8 cellular contexts compared by ENCODE assay signal in genomic region chr16:4765511-4766474, GRCh38. TPM values are rescaled to one million over a fixed set of nuclear protein-coding genes. Genes with fewer than 3 reads are reported as not detected.
DNase-seq lines count a peak whose midpoint lies in the region; ATAC-seq, FAIRE-seq and TF ChIP-seq lines count a peak whose summit lies in the region.

No MANE protein-coding gene starts in this region.

- H2BK5ac ChIP-seq in H1 (ENCODE audit: low read depth, low read length): no peak overlapping the region

- peaks cover 0 to 15% of the 10 kb centered on the region in 2 experiments; a peak in 2 of 4 replicates for H3K79me2 ChIP-seq in H1 (ENCODE audit: control insufficient read depth in 1 of 2, insufficient read depth in 2 of 2, low read length in 2 of 2)

- H2BK15ac ChIP-seq in H1 (ENCODE audit: low read length): no peak overlapping the region

- no peaks in the 10 kb centered on the region for H3K27me3 Mint-ChIP-seq in CD4-positive, CD25-positive, alpha-beta regulatory T cell
- H3K27me3 Mint-ChIP-seq in neural crest cell (ENCODE audit: low read depth): no peaks in the 10 kb centered on the region

- peak overlapping the region; percentile 88 to 97 (median 92) for H3K4me3 Mint-ChIP-seq in CD4-positive, CD25-positive, alpha-beta regulatory T cell
- peak overlapping the region; percentile 92 for H3K4me3 Mint-ChIP-seq in neural crest cell

- ATAC-seq in CD4-positive, CD25-positive, alpha-beta regulatory T cell (ENCODE audit: low read depth in 2 of 2): no peak
- ATAC-seq in HG03439 (IDR thresholded peaks at IDR 0.05; ENCODE audit: unreplicated experiment): no peak
- ATAC-seq in HG03280 (IDR thresholded peaks at IDR 0.05; ENCODE audit: unreplicated experiment): no peak

- no peak overlapping the region for H3K4ac ChIP-seq in H1 (replicated peaks; ENCODE audit: insufficient read length, low read depth, low read length)

- H3K14ac ChIP-seq in H1 (ENCODE audit: insufficient read length): no peak overlapping the region

- no peak overlapping the region for H3K18ac ChIP-seq in H1 (ENCODE audit: extremely low read depth, low read length)

- H3K56ac ChIP-seq in H1 (replicated peaks; ENCODE audit: insufficient read length, low read depth, low read length): no peak overlapping the region

- H2AFZ ChIP-seq in H1 (ENCODE audit: low read length): no peak overlapping the region

- no peak overlapping the region for H4K5ac ChIP-seq in H1 (ENCODE audit: insufficient read length, low read depth, low read length)

- H3K27me3 ChIP-seq in CD4-positive, CD25-positive, alpha-beta regulatory T cell (ENCODE audit: control insufficient read depth, insufficient read depth, low read length): no peaks in the 10 kb centered on the region
- H3K27me3 ChIP-seq in NT2/D1 (ENCODE audit: insufficient read depth, insufficient read length): no peaks in the 10 kb centered on the region
- H3K27me3 ChIP-seq in H1 (replicated peaks in 1 of 4; ENCODE audit: control insufficient read depth in 3 of 4, extremely low read depth in 1 of 4, insufficient read depth in 3 of 4, low read length in 3 of 4): no peaks in the 10 kb centered on the region

- H4K20me1 ChIP-seq in H1 (replicated peaks in 1 of 2; ENCODE audit: control insufficient read depth in 1 of 2, insufficient read depth in 2 of 2, low read length in 2 of 2): peaks cover 2 to 7% of the 10 kb centered on the region in 2 experiments

- TF ChIP-seq RAD21 in H1 (IDR thresholded peaks at IDR 0.05 in 1 of 2, conservative IDR thresholded peaks at IDR 0.05 in 1 of 2; ENCODE audit: low read depth in 2 of 2, low read length in 2 of 2): no peak

- H3K4me1 ChIP-seq in CD4-positive, CD25-positive, alpha-beta regulatory T cell (ENCODE audit: control insufficient read depth, insufficient read depth, low read length, poor library complexity, severe bottlenecking): peaks cover 28% of the 10 kb centered on the region
- H3K4me1 ChIP-seq in NT2/D1 (ENCODE audit: insufficient read depth, insufficient read length) (peaks cover 13% of the 10 kb centered on the region), H1 (replicated peaks in 1 of 4; ENCODE audit: control insufficient read depth in 3 of 4, insufficient read depth in 4 of 4, low read length in 3 of 4) (peaks cover 0 to 3% (median 1%) of the 10 kb centered on the region in 4 experiments; a peak in 2 of 7 replicates)

- DNase-seq in CD4-positive, CD25-positive, alpha-beta regulatory T cell: no peak
- DNase-seq in NT2/D1 (ENCODE audit: low read depth, low spot score) (no peak), H1 (ENCODE audit: low read depth in 1 of 2, low spot score in 2 of 2) (no peak), neural crest cell (ENCODE audit: low read depth, low spot score) (no peak), amygdala (lab: John Stamatoyannopoulos, UW) (no peak), amniotic stem cell (lab: John Stamatoyannopoulos, UW) (no peak)

- H4K8ac ChIP-seq in H1 (ENCODE audit: extremely low read depth, insufficient read depth, low read length): no peak overlapping the region; the same call in 1 of the 2 replicates

- no peak overlapping the region for H2BK12ac ChIP-seq in H1 (ENCODE audit: low read depth, low read length)

- no peak for TF ChIP-seq POLR2A in H1 (IDR thresholded peaks at IDR 0.05; ENCODE audit: control extremely low read depth in 1 of 2, low read depth in 2 of 2, low read length in 2 of 2)

- peaks cover 13% of the 10 kb centered on the region for H3K23me2 ChIP-seq in H1 (ENCODE audit: low read depth, low read length)

- H3K23ac ChIP-seq in H1 (ENCODE audit: insufficient read length): no peak overlapping the region

- H2BK120ac ChIP-seq in H1 (replicated peaks; ENCODE audit: low read depth, low read length): no peak overlapping the region

- H3K36me3 ChIP-seq in CD4-positive, CD25-positive, alpha-beta regulatory T cell (ENCODE audit: control insufficient read depth, insufficient read depth, low read length): peaks cover 19% of the 10 kb centered on the region
- H3K36me3 ChIP-seq in NT2/D1 (ENCODE audit: insufficient read depth, insufficient read length, low read length): peaks cover 47% of the 10 kb centered on the region
- peaks cover 3 to 9% (median 5%) of the 10 kb centered on the region in 4 experiments; a peak in 6 of 8 replicates for H3K36me3 ChIP-seq in H1 (ENCODE audit: control insufficient read depth in 2 of 4, insufficient read depth in 4 of 4, low read length in 3 of 4)

- TF ChIP-seq CTCF in H1 (IDR thresholded peaks at IDR 0.05; ENCODE audit: control extremely low read depth in 1 of 3, insufficient read depth in 1 of 3, low read depth in 1 of 3, low read length in 3 of 3) (no peak), neural crest cell (conservative IDR thresholded peaks at IDR 0.05) (no peak)

- H3K9me3 ChIP-seq in CD4-positive, CD25-positive, alpha-beta regulatory T cell (ENCODE audit: control insufficient read depth in 2 of 2, low read length in 2 of 2): no peaks in the 10 kb centered on the region
- H3K9me3 ChIP-seq in NT2/D1 (ENCODE audit: insufficient read depth, low read length) (no peaks in the 10 kb centered on the region), H1 (ENCODE audit: insufficient read depth in 2 of 2, low read depth in 1 of 2, low read length in 1 of 2) (no peaks in the 10 kb centered on the region)

- H3K9ac ChIP-seq in NT2/D1 (ENCODE audit: insufficient read length, low read depth): peak overlapping the region; percentile 98
- peak overlapping the region in 2 of 4 experiments; percentile 15 to 62; a peak in 3 of 7 replicates for H3K9ac ChIP-seq in H1 (replicated peaks in 1 of 4; ENCODE audit: extremely low read depth in 1 of 4, low read depth in 3 of 4, low read length in 3 of 4)

- CTCF ChIA-PET in H1 (lab: Charles Lee; ENCODE audit: partially characterized antibody): interaction anchor here (0.6 to 1.6 kb wide), 6 partner anchors 20 to 190 kb away, joined by 3 to 5 read pairs (median 4); partner anchors contain the start of genes ANKS3 and DNAAF8

- peak overlapping the region; percentile 65 to 68 for H3K4me2 ChIP-seq in H1 (ENCODE audit: insufficient read depth in 1 of 2, low read depth in 2 of 2, low read length in 2 of 2)

- H3K27ac Mint-ChIP-seq in CD4-positive, CD25-positive, alpha-beta regulatory T cell: peak overlapping the region; percentile 95
- peak overlapping the region; percentile 64 for H3K27ac Mint-ChIP-seq in neural crest cell (ENCODE audit: unreplicated experiment)

- no peak for TF ChIP-seq EP300 in H1 (IDR thresholded peaks at IDR 0.05; ENCODE audit: borderline replicate concordance in 1 of 2, low read depth in 2 of 2, low read length in 2 of 2)

- no peak overlapping the region for H4K91ac ChIP-seq in H1 (replicated peaks; ENCODE audit: insufficient read length, low read length)

- H3K79me1 ChIP-seq in H1 (ENCODE audit: low read depth, low read length): peaks cover 5% of the 10 kb centered on the region; the same call in 1 of the 2 replicates

- POLR2A ChIA-PET in H1 (lab: Charles Lee; ENCODE audit: partially characterized antibody): interaction anchor here (0.7 to 1.5 kb wide), 7 partner anchors 11 to 35 kb away, joined by 3 to 7 read pairs (median 3); partner anchors contain the start of genes ANKS3 and DNAAF8

- peaks cover 0 to 2% (median 0%) of the 10 kb centered on the region in 7 donors for H3K9me3 Mint-ChIP-seq in CD4-positive, CD25-positive, alpha-beta regulatory T cell
- H3K9me3 Mint-ChIP-seq in neural crest cell: no peaks in the 10 kb centered on the region

- peak overlapping the region; percentile 57 for H3K27ac ChIP-seq in CD4-positive, CD25-positive, alpha-beta regulatory T cell (ENCODE audit: insufficient read depth, low read length, poor library complexity, severe bottlenecking)
- no peak overlapping the region for H3K27ac ChIP-seq in H1 (ENCODE audit: low read depth, low read length)

- peaks cover 5% of the 10 kb centered on the region for H3K36me3 Mint-ChIP-seq in CD4-positive, CD25-positive, alpha-beta regulatory T cell
- H3K36me3 Mint-ChIP-seq in neural crest cell (ENCODE audit: low read depth): no peaks in the 10 kb centered on the region

- FAIRE-seq in H1 (lab: Jason Lieb, UNC): no peak

- H3K4me1 Mint-ChIP-seq in CD4-positive, CD25-positive, alpha-beta regulatory T cell: peaks cover 11 to 49% (median 25%) of the 10 kb centered on the region in 4 donors
- H3K4me1 Mint-ChIP-seq in neural crest cell: peaks cover 28% of the 10 kb centered on the region

- H2AK5ac ChIP-seq in H1 (ENCODE audit: low read depth, low read length): no peak overlapping the region

- peak overlapping the region; percentile 74 for H3K4me3 ChIP-seq in CD4-positive, CD25-positive, alpha-beta regulatory T cell (ENCODE audit: low read depth, low read length)
- H3K4me3 ChIP-seq in NT2/D1 (ENCODE audit: insufficient read length, low read depth) (peak overlapping the region; percentile 94), H1 (ENCODE audit: extremely low read depth in 1 of 4, insufficient read depth in 2 of 4, low read depth in 3 of 4, low read length in 4 of 4) (peak overlapping the region; percentile 75 to 99 (median 86); a peak in 6 of 8 replicates)

- no peak overlapping the region for H2BK20ac ChIP-seq in H1 (ENCODE audit: low read length)

- WGBS in H1 (ENCODE audit: extremely low coverage in 1 of 2, insufficient coverage in 1 of 2, insufficient read length in 1 of 2, insufficient replicate concordance in 2 of 2, low coverage in 1 of 2, low lambda C conversion rate in 2 of 2, missing lambda C conversion rate in 1 of 2), 2 experiments: 86% methylated on average over 22 of the region's 26 CpGs; no CpG with 5 or more reads in 1 of the 2 experiments

RNA-seq across cellular contexts. Expression of gene ZNF500, which starts 1.2 kb away (rescaled TPM):
- 12.3 TPM for total RNA-seq in CD4-positive, CD25-positive, alpha-beta regulatory T cell
- 10 to 100 TPM in 2 of 4 donors, 1 to 10 TPM in 2; 4.5 to 16.9 (median 12.1) TPM for polyA plus RNA-seq in CD4-positive, CD25-positive, alpha-beta regulatory T cell
- total RNA-seq in H1 (2021; fragmentation: NEBNext Ultra II Directional; extraction: Animal tissue kit (Norgen Biotek cat#: 25700)): 10.4 and 13.4 TPM in 2 replicates
- polyA plus RNA-seq in H1 (2011; rRNA removed): 10.3 and 11.8 TPM in 2 replicates
- polyA plus RNA-seq in H1 (2011; cell fraction: cytosol; rRNA removed): 9.9 TPM
- polyA plus RNA-seq in H1 (2011; cell fraction: nucleus; rRNA removed): 12.8 TPM
- polyA plus RNA-seq in H1 (2012, experiment 1 of 2): 4.6 to 9.2 TPM (median 7.7 TPM) in 4 replicates
- polyA plus RNA-seq in H1 (2012, experiment 2 of 2): 7.0 TPM
- polyA plus RNA-seq in H1 (2013, experiment 1 of 2): 5.9 TPM
- 5.5 TPM for polyA plus RNA-seq in H1 (2013, experiment 2 of 2)
- 8.3 and 9.7 TPM in 2 replicates for polyA minus RNA-seq in H1 (2011; rRNA and poly(A)+ RNA removed)
- polyA minus RNA-seq in H1 (2011; cell fraction: cytosol; rRNA and poly(A)+ RNA removed): 8.7 TPM
- polyA minus RNA-seq in H1 (2011; cell fraction: nucleus; rRNA and poly(A)+ RNA removed): 12.6 TPM
- total RNA-seq in neural crest cell: 17.6 and 21.1 TPM in 2 replicates

RNA-seq across cellular contexts. Expression of gene SEPTIN12, which starts 22.4 kb away (rescaled TPM):
- total RNA-seq in CD4-positive, CD25-positive, alpha-beta regulatory T cell: 0.27 TPM
- not detected for polyA plus RNA-seq in CD4-positive, CD25-positive, alpha-beta regulatory T cell
- total RNA-seq in H1 (2021; fragmentation: NEBNext Ultra II Directional; extraction: Animal tissue kit (Norgen Biotek cat#: 25700)): not detected in 2 replicates
- 0.08 and 0.24 TPM in 2 replicates for polyA plus RNA-seq in H1 (2011; rRNA removed)
- 0.27 TPM for polyA plus RNA-seq in H1 (2011; cell fraction: cytosol; rRNA removed)
- polyA plus RNA-seq in H1 (2011; cell fraction: nucleus; rRNA removed): 1.8 TPM
- polyA plus RNA-seq in H1 (2012, experiment 1 of 2): 0.31 TPM in 1 of 4 replicates, not detected in the others
- polyA plus RNA-seq in H1 (2012, experiment 2 of 2): not detected
- 0.39 TPM for polyA plus RNA-seq in H1 (2013, experiment 1 of 2)
- 0.31 TPM for polyA plus RNA-seq in H1 (2013, experiment 2 of 2)
- polyA minus RNA-seq in H1 (2011; rRNA and poly(A)+ RNA removed): not detected in 2 replicates
- polyA minus RNA-seq in H1 (2011; cell fraction: cytosol; rRNA and poly(A)+ RNA removed): not detected
- not detected for polyA minus RNA-seq in H1 (2011; cell fraction: nucleus; rRNA and poly(A)+ RNA removed)
- 0.65 TPM in 1 of 2 replicates, not detected in the other for total RNA-seq in neural crest cell

RNA-seq across cellular contexts. Expression of gene SMIM22, which starts 29.4 kb away (rescaled TPM):
- total RNA-seq in CD4-positive, CD25-positive, alpha-beta regulatory T cell: not detected
- polyA plus RNA-seq in CD4-positive, CD25-positive, alpha-beta regulatory T cell: not detected
- not detected in 2 replicates for total RNA-seq in H1 (2021; fragmentation: NEBNext Ultra II Directional; extraction: Animal tissue kit (Norgen Biotek cat#: 25700))
- not detected in 2 replicates for polyA plus RNA-seq in H1 (2011; rRNA removed)
- polyA plus RNA-seq in H1 (2011; cell fraction: cytosol; rRNA removed): not detected
- 0.73 TPM for polyA plus RNA-seq in H1 (2011; cell fraction: nucleus; rRNA removed)
- polyA plus RNA-seq in H1 (2012, experiment 1 of 2): 0.84 to 1.9 TPM (median 1.3 TPM) in 3 of 4 replicates, not detected in the other
- 7.6 TPM for polyA plus RNA-seq in H1 (2012, experiment 2 of 2)
- polyA plus RNA-seq in H1 (2013, experiment 1 of 2): 1.1 TPM
- 0.53 TPM for polyA plus RNA-seq in H1 (2013, experiment 2 of 2)
- polyA minus RNA-seq in H1 (2011; rRNA and poly(A)+ RNA removed): not detected in 2 replicates
- polyA minus RNA-seq in H1 (2011; cell fraction: cytosol; rRNA and poly(A)+ RNA removed): not detected
- not detected for polyA minus RNA-seq in H1 (2011; cell fraction: nucleus; rRNA and poly(A)+ RNA removed)
- not detected in 2 replicates for total RNA-seq in neural crest cell

RNA-seq across cellular contexts. Expression of gene DNAAF8, which starts 31.5 kb away (rescaled TPM):
- total RNA-seq in CD4-positive, CD25-positive, alpha-beta regulatory T cell: not detected
- under 1 TPM in 1 of 4 donors, not detected in 3; 0.06 TPM for polyA plus RNA-seq in CD4-positive, CD25-positive, alpha-beta regulatory T cell
- 0.17 TPM in 1 of 2 replicates, not detected in the other for total RNA-seq in H1 (2021; fragmentation: NEBNext Ultra II Directional; extraction: Animal tissue kit (Norgen Biotek cat#: 25700))
- 0.39 and 0.58 TPM in 2 replicates for polyA plus RNA-seq in H1 (2011; rRNA removed)
- 0.35 TPM for polyA plus RNA-seq in H1 (2011; cell fraction: cytosol; rRNA removed)
- polyA plus RNA-seq in H1 (2011; cell fraction: nucleus; rRNA removed): 0.58 TPM
- 0.13 to 0.75 TPM (median 0.35 TPM) in 4 replicates for polyA plus RNA-seq in H1 (2012, experiment 1 of 2)
- 0.25 TPM for polyA plus RNA-seq in H1 (2012, experiment 2 of 2)
- 0.24 TPM for polyA plus RNA-seq in H1 (2013, experiment 1 of 2)
- 0.15 TPM for polyA plus RNA-seq in H1 (2013, experiment 2 of 2)
- 0.28 TPM in 1 of 2 replicates, not detected in the other for polyA minus RNA-seq in H1 (2011; rRNA and poly(A)+ RNA removed)
- polyA minus RNA-seq in H1 (2011; cell fraction: cytosol; rRNA and poly(A)+ RNA removed): not detected
- polyA minus RNA-seq in H1 (2011; cell fraction: nucleus; rRNA and poly(A)+ RNA removed): 0.50 TPM
- 0.68 and 0.96 TPM in 2 replicates for total RNA-seq in neural crest cell

RNA-seq across cellular contexts. Expression of gene ANKS3, which starts 31.7 kb away (rescaled TPM):
- total RNA-seq in CD4-positive, CD25-positive, alpha-beta regulatory T cell: 20.4 TPM
- polyA plus RNA-seq in CD4-positive, CD25-positive, alpha-beta regulatory T cell: 1 to 10 TPM; 1.4 to 4.0 (median 2.5) TPM
- 23.9 and 27.5 TPM in 2 replicates for total RNA-seq in H1 (2021; fragmentation: NEBNext Ultra II Directional; extraction: Animal tissue kit (Norgen Biotek cat#: 25700))
- 15.5 and 23.9 TPM in 2 replicates for polyA plus RNA-seq in H1 (2011; rRNA removed)
- polyA plus RNA-seq in H1 (2011; cell fraction: cytosol; rRNA removed): 25.6 TPM
- 58.7 TPM for polyA plus RNA-seq in H1 (2011; cell fraction: nucleus; rRNA removed)
- polyA plus RNA-seq in H1 (2012, experiment 1 of 2): 14.0 to 22.5 TPM (median 21.4 TPM) in 4 replicates
- polyA plus RNA-seq in H1 (2012, experiment 2 of 2): 9.9 TPM
- polyA plus RNA-seq in H1 (2013, experiment 1 of 2): 12.8 TPM
- polyA plus RNA-seq in H1 (2013, experiment 2 of 2): 10.2 TPM
- 23.7 and 24.2 TPM in 2 replicates for polyA minus RNA-seq in H1 (2011; rRNA and poly(A)+ RNA removed)
- polyA minus RNA-seq in H1 (2011; cell fraction: cytosol; rRNA and poly(A)+ RNA removed): 13.2 TPM
- polyA minus RNA-seq in H1 (2011; cell fraction: nucleus; rRNA and poly(A)+ RNA removed): 30.4 TPM
- total RNA-seq in neural crest cell: 32.0 and 35.5 TPM in 2 replicates
